In genomic region chr14:89635615-89636014, GRCh38 we compare ENCODE assay signal across 1 cellular context.
TF ChIP-seq lines count a peak whose summit lies in the region.

No MANE protein-coding gene starts in this region.

TF ChIP-seq in IMR-90, 13 proteins besides CTCF, POLR2A, EP300 and RAD21 (continued from another document):
- TF ChIP-seq FOS (IDR thresholded peaks at IDR 0.05; ENCODE audit: low read depth, low read length) = no peak
